Comparison of ENCODE assay signal across 9 cellular contexts in genomic region chr11:112555491-112556364, GRCh38.
A peak's percentile ranks its signal among the peaks of the same experiment; 100 is the strongest.
DNase-seq lines count a peak whose midpoint lies in the region; ATAC-seq and TF ChIP-seq lines count a peak whose summit lies in the region.
"Had no signal": no experiment of that assay in that cellular context is flagged by ENCODE, and none has a peak within 500 bp of the region (broad histone marks: within the 10 kb centered on the region; RNA-seq: fewer than 3 reads in every experiment).

No MANE protein-coding gene starts in this region.

- no peaks in the 10 kb centered on the region for H3K36me3 Mint-ChIP-seq in activated T-cell treated with anti-CD3 and anti-CD28 coated beads, Interleukin-2, amount 50 U/mL, for 4 hours (ENCODE audit: insufficient read depth)

- H3K9me3 Mint-ChIP-seq in activated T-cell treated with anti-CD3 and anti-CD28 coated beads, Interleukin-2, amount 50 U/mL, for 4 hours: no peaks in the 10 kb centered on the region

- TF ChIP-seq CTCF in AG09319 (IDR thresholded peaks at IDR 0.05; ENCODE audit: low read depth, low read length) (peak; percentile 86), tibial artery (IDR thresholded peaks at IDR 0.05) (peak; percentile 62 to 64)

- no peaks in the 10 kb centered on the region for H3K36me3 ChIP-seq in tibial artery
- H3K36me3 ChIP-seq: HAP-1 had no signal

- H3K4me1 Mint-ChIP-seq in activated T-cell treated with anti-CD3 and anti-CD28 coated beads, Interleukin-2, amount 50 U/mL, for 4 hours (ENCODE audit: low read depth): peaks cover 4% of the 10 kb centered on the region

- intact Hi-C loops in tibial artery (cut with DNase I; ENCODE audit: low total_unique reads): loop anchor here (2.0 kb wide), 1 partner anchor 265 kb away; no protein-coding TSS in a partner anchor

- no peaks in the 10 kb centered on the region for H3K27me3 ChIP-seq in tibial artery

- peak; percentile 49 for ATAC-seq in GM19035 (IDR thresholded peaks at IDR 0.05; ENCODE audit: unreplicated experiment)
- peak; percentile 65 to 86 for ATAC-seq in activated T-cell treated with anti-CD3 and anti-CD28 coated beads, Interleukin-2, amount 50 U/mL, for 4 hours

- H3K9me3 ChIP-seq in tibial artery: no peaks in the 10 kb centered on the region
- H3K9me3 ChIP-seq: HAP-1 had no signal

- peaks cover 0 to 8% (median 0%) of the 10 kb centered on the region in 4 donors for H3K4me1 ChIP-seq in tibial artery

- H3K4me3 ChIP-seq in tibial artery: no peak overlapping the region
- H3K4me3 ChIP-seq: HAP-1 had no signal

- DNase-seq in AG09319 (ENCODE audit: extremely low read depth, low read depth) (peak; percentile 10), NOMO-1 treated with dmso at 0.1 percent for 144 hours (lab: John Stamatoyannopoulos, UW; ENCODE audit: unreplicated experiment) (peak; percentile 34), fibroblast of the conjunctiva (ENCODE audit: low read depth) (peak; percentile 10), occipital lobe (lab: John Stamatoyannopoulos, UW) (peak; percentile 37), tibial artery (peak; percentile 29 to 73), T1000 (lab: John Stamatoyannopoulos, UW) (no peak)
- DNase-seq in activated T-cell treated with anti-CD3 and anti-CD28 coated beads, Interleukin-2, amount 50 U/mL, for 4 hours: peak; percentile 65

- no peak overlapping the region for H3K4me3 Mint-ChIP-seq in activated T-cell treated with anti-CD3 and anti-CD28 coated beads, Interleukin-2, amount 50 U/mL, for 4 hours

- no peak overlapping the region for H3K27ac ChIP-seq in tibial artery

- H3K27me3 Mint-ChIP-seq in activated T-cell treated with anti-CD3 and anti-CD28 coated beads, Interleukin-2, amount 50 U/mL, for 4 hours (ENCODE audit: low read depth): peaks cover 5% of the 10 kb centered on the region
